In the genomic region with DNA sequence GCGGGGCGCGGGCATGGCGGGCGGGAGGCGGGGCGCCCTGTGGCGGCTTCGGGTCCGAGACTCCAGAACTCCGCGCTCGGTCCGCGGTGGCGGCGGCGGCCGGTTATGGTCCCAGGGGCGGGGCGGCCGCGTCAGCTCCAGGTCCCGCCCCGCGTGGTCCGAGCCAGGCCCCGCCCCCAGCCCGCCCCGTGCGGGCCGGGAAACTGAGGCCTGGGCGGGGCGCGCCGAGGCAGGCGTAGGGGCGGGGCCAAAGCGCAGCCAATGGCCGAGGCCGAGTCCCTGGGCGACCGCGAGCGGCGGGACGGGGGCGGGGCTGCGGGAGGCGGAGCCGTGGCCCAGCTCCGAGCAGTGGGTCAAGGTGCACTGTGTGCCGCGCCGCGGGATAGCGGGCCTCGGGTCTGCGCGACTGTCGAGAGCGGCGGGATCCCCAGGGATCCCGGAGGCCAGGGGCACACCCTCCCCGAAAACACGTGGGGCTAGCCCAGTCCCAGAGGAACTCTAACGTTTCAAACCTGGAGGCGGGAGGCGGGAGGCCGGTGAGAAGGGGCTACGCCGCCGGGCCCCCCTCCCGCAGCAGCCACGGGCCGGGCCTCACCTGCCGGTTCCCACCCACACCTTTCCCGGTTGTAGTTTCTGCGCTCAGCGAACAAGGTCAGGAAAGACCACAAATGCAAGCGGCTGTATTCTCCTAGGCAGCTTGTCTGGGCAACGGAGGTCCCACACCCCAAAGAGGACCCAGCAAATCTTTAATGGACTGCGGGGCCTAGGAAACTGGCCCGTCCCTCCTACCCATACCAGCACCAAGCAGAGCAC, we compare ENCODE assay signal across 8 cellular contexts. TPM values are rescaled to one million over a fixed set of nuclear protein-coding genes. Genes with fewer than 3 reads are reported as not detected.
DNase-seq lines count a peak whose midpoint lies in the region; ATAC-seq lines count a peak whose summit lies in the region.

A gene (minus strand): TSS at position 78 of the 813 bp plus-strand sequence. CDS start 63 bp downstream, at position 15.

- H3K27ac ChIP-seq in cingulate gyrus (ENCODE audit: low read depth, low read length) = peak within 1 kb of the TSS; percentile 81
- peak within 1 kb of the TSS; percentile 71 for H3K27ac ChIP-seq in layer of hippocampus (ENCODE audit: low read depth, low read length)

- H3K27me3 ChIP-seq in layer of hippocampus (ENCODE audit: control insufficient read depth, insufficient read depth, low read length) = no peaks in the 10 kb centered on the region

- DNase-seq in AG08396 (ENCODE audit: low spot score) = peak; percentile 97
- peak; percentile 85 for DNase-seq in NCI-H460 (ENCODE audit: extremely low read depth, low read depth)
- DNase-seq in activated CD4-positive, alpha-beta T cell treated with anti-CD3 and anti-CD28 coated beads for 4 hours = peak; percentile 81 to 82
- peak; percentile 38 to 71 for DNase-seq in stimulated activated CD4-positive, alpha-beta T cell treated with anti-CD3 and anti-CD28 coated beads, Interleukin-1b, Interleukin-23, amount 100 ng/mL, for 1 hour (ENCODE audit: low read depth in 2 of 2)

- ATAC-seq in GM18909 (IDR thresholded peaks at IDR 0.05; ENCODE audit: poor library complexity, unreplicated experiment) = peak; percentile 69
- ATAC-seq in HG03159 (IDR thresholded peaks at IDR 0.05; ENCODE audit: unreplicated experiment) = peak; percentile 53

RNA-seq across cellular contexts. Expression of the gene that starts here (rescaled TPM):
- 34.6 and 42.3 TPM in 2 replicates for total RNA-seq in NCI-H460 (2014; rRNA removed; shearing (Covaris generic))
- polyA plus RNA-seq in NCI-H460 (2014; cell fraction: nucleus; rRNA removed) = 110 and 131 TPM in 2 replicates

Comparison
In these comparisons a context has a peak if more than half of its experiments do, and no peak if none do; other contexts are left out.
1. Peak in every context shown above with its lines: DNase-seq, ATAC-seq and H3K27ac ChIP-seq.